Comparison of ENCODE assay signal across 10 cellular contexts in genomic region chr19:4806384-4806783, GRCh38. TPM values are rescaled to one million over a fixed set of nuclear protein-coding genes. Genes with fewer than 3 reads are reported as not detected.
DNase-seq lines count a peak whose midpoint lies in the region; ATAC-seq and TF ChIP-seq lines count a peak whose summit lies in the region.
"Had no signal": no experiment of that assay in that cellular context is flagged by ENCODE, and none has a peak within 500 bp of the region (broad histone marks: within the 10 kb centered on the region; RNA-seq: fewer than 3 reads in every experiment).

No MANE protein-coding gene starts in this region.

- H4K12ac ChIP-seq in trophoblast cell (ENCODE audit: low read depth, low read length) = no peak overlapping the region

- TF ChIP-seq CTCF in IMR-90 (conservative IDR thresholded peaks at IDR 0.05; ENCODE audit: low read depth, low read length) (no peak), body of pancreas (IDR thresholded peaks at IDR 0.05) (no peak)

- H3K4me3 ChIP-seq in BLaER1 treated with 17β-estradiol and CSF1 and Interleukin-3, amounts not matched to agents 10 nM and 100 nM = no peak overlapping the region
- no peak overlapping the region for H3K4me3 ChIP-seq in IMR-90 (ENCODE audit: insufficient read depth, low read depth, low read length)
- H3K4me3 ChIP-seq in trophoblast cell (ENCODE audit: low read depth, low read length) = peak overlapping the region; percentile 3
- H3K4me3 ChIP-seq in body of pancreas = no peak overlapping the region
- H3K4me3 ChIP-seq: GM23248 had no signal

- no peak overlapping the region for H2BK12ac ChIP-seq in trophoblast cell (ENCODE audit: low read length)

- no peak for TF ChIP-seq RAD21 in IMR-90 (IDR thresholded peaks at IDR 0.05; ENCODE audit: low read length)

- CTCF ChIA-PET in IMR-90 (lab: Yijun Ruan, JAX) = interaction anchor here (0.6 to 1.0 kb wide), 2 partner anchors 67 to 121 kb away, joined by 4 read pairs; no protein-coding TSS in a partner anchor

- H3K4me1 ChIP-seq in BLaER1 treated with 17β-estradiol and CSF1 and Interleukin-3, amounts not matched to agents 10 nM and 100 nM = peaks cover 36 to 61% (median 53%) of the 10 kb centered on the region in 10 experiments
- H3K4me1 ChIP-seq in IMR-90 (ENCODE audit: control insufficient read depth, insufficient read depth, low read length) = no peaks in the 10 kb centered on the region
- no peaks in the 10 kb centered on the region for H3K4me1 ChIP-seq in trophoblast cell (ENCODE audit: control insufficient read depth in 1 of 2, insufficient read depth in 2 of 2, low read length in 2 of 2)
- no peaks in the 10 kb centered on the region for H3K4me1 ChIP-seq in body of pancreas

- peak overlapping the region; percentile 100 for H3K27ac Mint-ChIP-seq in dendritic cell treated with granulocyte-macrophage colony-stimulating factor and Interleukin-4, amounts not matched to agents 40 ng/mL and 50 ng/mL, for 4 days

- H3K23ac ChIP-seq in IMR-90 (ENCODE audit: low read depth, low read length) = no peak overlapping the region
- H3K23ac ChIP-seq in trophoblast cell (ENCODE audit: low read length) = no peak overlapping the region

- POLR2A ChIA-PET in IMR-90 (lab: Charles Lee; ENCODE audit: unreplicated experiment) = interaction anchor here (0.6 kb wide), 1 partner anchor 44 kb away, joined by 4 read pairs; no protein-coding TSS in a partner anchor

- TF ChIP-seq POLR2A in IMR-90 (IDR thresholded peaks at IDR 0.05; ENCODE audit: low read depth, low read length) (no peak), body of pancreas (IDR thresholded peaks at IDR 0.05) (no peak)

- H4K8ac ChIP-seq in IMR-90 (ENCODE audit: low read depth in 2 of 2, low read length in 2 of 2) (no peak overlapping the region), trophoblast cell (ENCODE audit: low read depth, low read length) (no peak overlapping the region)

- dilution Hi-C loops in IMR-90 (cut with HindIII; ENCODE audit: low sequenced_read_pairs, unreplicated experiment) = no loop called here

- no peak overlapping the region for H4K5ac ChIP-seq in IMR-90 (ENCODE audit: low read depth, low read length)

- H2BK5ac ChIP-seq in IMR-90 (ENCODE audit: low read depth, low read length, poor library complexity, severe bottlenecking) = no peak overlapping the region
- no peak overlapping the region for H2BK5ac ChIP-seq in trophoblast cell (ENCODE audit: low read depth, low read length, poor library complexity)

- H3K36me3 Mint-ChIP-seq in dendritic cell treated with granulocyte-macrophage colony-stimulating factor and Interleukin-4, amounts not matched to agents 40 ng/mL and 50 ng/mL, for 4 days (ENCODE audit: low read depth) = no peaks in the 10 kb centered on the region

- no peak overlapping the region for H2BK15ac ChIP-seq in IMR-90 (ENCODE audit: low read depth, low read length)

- H2AK5ac ChIP-seq in IMR-90 (ENCODE audit: low read depth, low read length) (0 out of 2 replicates have a peak overlapping the region, but pooled peaks have one; percentile 28), trophoblast cell (ENCODE audit: low read length) (no peak overlapping the region)

- no peak overlapping the region for H2AK9ac ChIP-seq in IMR-90 (replicated peaks; ENCODE audit: low read depth, low read length, poor library complexity)

- H4K91ac ChIP-seq in IMR-90 (ENCODE audit: insufficient read depth, low read depth, low read length) (no peak overlapping the region), trophoblast cell (ENCODE audit: low read depth, low read length) (no peak overlapping the region)

- no peak overlapping the region for H2BK20ac ChIP-seq in IMR-90 (ENCODE audit: low read depth, low read length)

- H3K27me3 ChIP-seq in BLaER1 treated with 17β-estradiol and CSF1 and Interleukin-3, amounts not matched to agents 10 nM and 100 nM = no peaks in the 10 kb centered on the region
- H3K27me3 ChIP-seq in IMR-90 (ENCODE audit: control insufficient read depth, insufficient read depth, low read length) (no peaks in the 10 kb centered on the region), trophoblast cell (ENCODE audit: insufficient read depth, low read length) (no peaks in the 10 kb centered on the region), body of pancreas (no peaks in the 10 kb centered on the region)

- H3K9me1 ChIP-seq in IMR-90 (ENCODE audit: insufficient read depth, low read length) = no peaks in the 10 kb centered on the region

- H2BK120ac ChIP-seq in IMR-90 (ENCODE audit: low read depth, low read length) (no peak overlapping the region), trophoblast cell (ENCODE audit: insufficient read depth, low read length, poor library complexity) (no peak overlapping the region)

- no TSS peak for BruUV-seq in IMR-90 (replicated peaks; lab: Mats Ljungman, UMichigan)

- no peak overlapping the region for H3K56ac ChIP-seq in IMR-90 (ENCODE audit: extremely low read depth, insufficient read depth, low read length)

- no peaks in the 10 kb centered on the region for H4K20me1 ChIP-seq in BLaER1 treated with 17β-estradiol and CSF1 and Interleukin-3, amounts not matched to agents 10 nM and 100 nM
- H4K20me1 ChIP-seq in IMR-90 (ENCODE audit: insufficient read depth, low read length) = no peaks in the 10 kb centered on the region

- no peak overlapping the region for H3K18ac ChIP-seq in IMR-90 (ENCODE audit: low read depth, low read length)
- H3K18ac ChIP-seq in trophoblast cell (ENCODE audit: low read length) = no peak overlapping the region

- peaks cover 54% of the 10 kb centered on the region for H3K4me1 Mint-ChIP-seq in dendritic cell treated with granulocyte-macrophage colony-stimulating factor and Interleukin-4, amounts not matched to agents 40 ng/mL and 50 ng/mL, for 4 days (ENCODE audit: low read depth)

- H3K27ac ChIP-seq in BLaER1 treated with 17β-estradiol and CSF1 and Interleukin-3, amounts not matched to agents 10 nM and 100 nM = peak overlapping the region in 9 of 11 experiments; percentile 27 to 76 (median 41); a peak in 12 of 22 replicates
- H3K27ac ChIP-seq in IMR-90 (ENCODE audit: insufficient read depth, low read length) (no peak overlapping the region), trophoblast cell (ENCODE audit: low read depth, low read length) (no peak overlapping the region), body of pancreas (no peak overlapping the region)
- H3K27ac ChIP-seq: GM23248 had no signal

- in situ Hi-C loops in IMR-90 (cut with MboI; ENCODE audit: low sequenced_read_pairs) = loop anchor here (5.0 kb wide), 2 partner anchors 106 to 226 kb away; no protein-coding TSS in a partner anchor

- ATAC-seq in IMR-90 (ENCODE audit: low read depth) (no peak), body of pancreas (no peak), GM21390 (IDR thresholded peaks at IDR 0.05; ENCODE audit: unreplicated experiment) (no peak)

- no CpG with 5 or more reads among the region's 6 CpGs for WGBS in IMR-90 (ENCODE audit: extremely low coverage in 2 of 2, insufficient read length in 1 of 2), 2 experiments
- no CpG with 5 or more reads among the region's 6 CpGs for WGBS in trophoblast cell (ENCODE audit: extremely low coverage, insufficient coverage, insufficient read length)
- 74 to 95% methylated on average over 2 to 6 of the region's 6 CpGs for WGBS in body of pancreas, 2 donors

- H3K79me1 ChIP-seq in IMR-90 (ENCODE audit: low read depth in 1 of 2, low read length in 2 of 2) (no peaks in the 10 kb centered on the region), trophoblast cell (ENCODE audit: low read length) (no peaks in the 10 kb centered on the region)

- H2AFZ ChIP-seq in IMR-90 (replicated peaks; ENCODE audit: low read length, poor library complexity) = no peak overlapping the region
- no peak overlapping the region for H2AFZ ChIP-seq in trophoblast cell (ENCODE audit: insufficient read depth, low read length, poor library complexity)
- H2AFZ ChIP-seq: GM23248 had no signal

- intact Hi-C loops in IMR-90 (cut with micrococcal nuclease) (no loop called here), body of pancreas (cut with DNase I) (loop anchor here (5.0 kb wide), 1 partner anchor 226 kb away; no protein-coding TSS in a partner anchor)
- intact Hi-C loops in dendritic cell treated with granulocyte-macrophage colony-stimulating factor and Interleukin-4, amounts not matched to agents 40 ng/mL and 50 ng/mL, for 4 days (cut with micrococcal nuclease) = no loop called here

- peak overlapping the region; percentile 43 to 81 (median 63); a peak in 20 of 22 replicates for H3K4me2 ChIP-seq in BLaER1 treated with 17β-estradiol and CSF1 and Interleukin-3, amounts not matched to agents 10 nM and 100 nM
- no peak overlapping the region for H3K4me2 ChIP-seq in IMR-90 (ENCODE audit: low read depth, low read length)
- H3K4me2 ChIP-seq in trophoblast cell (ENCODE audit: low read length) = no peak overlapping the region

- H3K36me3 ChIP-seq in BLaER1 treated with 17β-estradiol and CSF1 and Interleukin-3, amounts not matched to agents 10 nM and 100 nM = no peaks in the 10 kb centered on the region
- H3K36me3 ChIP-seq in IMR-90 (ENCODE audit: control insufficient read depth, insufficient read depth, low read length) (no peaks in the 10 kb centered on the region), trophoblast cell (ENCODE audit: control insufficient read depth in 1 of 2, insufficient read depth in 2 of 2, low read length in 2 of 2) (no peaks in the 10 kb centered on the region), body of pancreas (replicated peaks in 1 of 2; ENCODE audit: insufficient read depth in 1 of 2, low read depth in 2 of 2) (no peaks in the 10 kb centered on the region)

- H3K14ac ChIP-seq in IMR-90 (replicated peaks; ENCODE audit: low read depth, low read length) (no peak overlapping the region), trophoblast cell (ENCODE audit: low read length) (no peak overlapping the region)

- no peak overlapping the region for H3K4ac ChIP-seq in IMR-90 (ENCODE audit: low read depth, low read length)
- H3K4ac ChIP-seq in trophoblast cell (ENCODE audit: low read depth, low read length) = no peak overlapping the region

- no peaks in the 10 kb centered on the region for H3K79me2 ChIP-seq in trophoblast cell (ENCODE audit: control insufficient read depth, insufficient read depth, low read length, poor library complexity)

- H3K9ac ChIP-seq in BLaER1 treated with 17β-estradiol and CSF1 and Interleukin-3, amounts not matched to agents 10 nM and 100 nM = peak overlapping the region in 7 of 11 experiments; percentile 10 to 60 (median 35); a peak in 7 of 22 replicates
- H3K9ac ChIP-seq in IMR-90 (ENCODE audit: low read depth, low read length) (no peak overlapping the region), trophoblast cell (ENCODE audit: low read length) (no peak overlapping the region)
- H3K9ac ChIP-seq: GM23248 had no signal

- H3K9me3 Mint-ChIP-seq in dendritic cell treated with granulocyte-macrophage colony-stimulating factor and Interleukin-4, amounts not matched to agents 40 ng/mL and 50 ng/mL, for 4 days = no peaks in the 10 kb centered on the region

- no peak for DNase-seq in IMR-90
- peak; percentile 59 to 80 for DNase-seq in trophoblast cell
- no peak for DNase-seq in body of pancreas
- no peak for DNase-seq in cortex of kidney (lab: John Stamatoyannopoulos, UW)
- DNase-seq: ACHN, GM23248, H7 had no signal

- H3K27me3 Mint-ChIP-seq in dendritic cell treated with granulocyte-macrophage colony-stimulating factor and Interleukin-4, amounts not matched to agents 40 ng/mL and 50 ng/mL, for 4 days = no peaks in the 10 kb centered on the region

- H3K9me3 ChIP-seq in BLaER1 treated with 17β-estradiol and CSF1 and Interleukin-3, amounts not matched to agents 10 nM and 100 nM (replicated peaks in 1 of 11) = no peaks in the 10 kb centered on the region
- H3K9me3 ChIP-seq in IMR-90 (ENCODE audit: control insufficient read depth, insufficient read depth, low read length) (no peaks in the 10 kb centered on the region), trophoblast cell (ENCODE audit: insufficient read depth, low read depth, low read length) (peaks cover 3% of the 10 kb centered on the region), body of pancreas (no peaks in the 10 kb centered on the region)

- H3K4me3 Mint-ChIP-seq in dendritic cell treated with granulocyte-macrophage colony-stimulating factor and Interleukin-4, amounts not matched to agents 40 ng/mL and 50 ng/mL, for 4 days = no peak overlapping the region

RNA-seq across cellular contexts. Expression of gene FEM1A, which starts 14.8 kb away (rescaled TPM):
- total RNA-seq in IMR-90 (2012; rRNA removed) (8.6 and 8.8 TPM in 2 replicates), body of pancreas (10 to 100 TPM in 1 of 2 donors, 1 to 10 TPM in 1; 8.0 to 20.4 TPM)
- polyA plus RNA-seq in IMR-90 (2012; rRNA removed) = 5.3 and 5.8 TPM in 2 replicates
- 2.4 and 5.0 TPM in 2 replicates for polyA plus RNA-seq in IMR-90 (2012; cell fraction: cytosol; rRNA removed)
- polyA plus RNA-seq in IMR-90 (2012; cell fraction: nucleus; rRNA removed; ENCODE audit: low replicate concordance) = 1.8 and 3.2 TPM in 2 replicates
- polyA plus RNA-seq in trophoblast cell (2013) = 6.2 TPM in 2 replicates

RNA-seq across cellular contexts. Expression of gene TICAM1, which starts 25.1 kb away (rescaled TPM):
- total RNA-seq in IMR-90 (2012; rRNA removed) = 0.90 and 1.1 TPM in 2 replicates
- polyA plus RNA-seq in IMR-90 (2012; rRNA removed) = 9.2 and 10.9 TPM in 2 replicates
- 6.4 and 7.8 TPM in 2 replicates for polyA plus RNA-seq in IMR-90 (2012; cell fraction: cytosol; rRNA removed)
- 2.4 and 4.9 TPM in 2 replicates for polyA plus RNA-seq in IMR-90 (2012; cell fraction: nucleus; rRNA removed; ENCODE audit: low replicate concordance)
- 7.5 and 7.6 TPM in 2 replicates for polyA plus RNA-seq in trophoblast cell (2013)
- 10 to 100 TPM in 1 of 2 donors, 1 to 10 TPM in 1; 5.4 to 12.9 TPM for total RNA-seq in body of pancreas

Comparison
In these comparisons a context has a peak if more than half of its experiments do, and no peak if none do; other contexts are left out.
1. H3K27ac ChIP-seq: peak in BLaER1 treated with 17β-estradiol and CSF1 and Interleukin-3, amounts not matched to agents 10 nM and 100 nM (9 of 11); none in IMR-90 (single experiment), trophoblast cell (single experiment) and body of pancreas (0 of 4).
2. H3K4me2 ChIP-seq: peak in BLaER1 treated with 17β-estradiol and CSF1 and Interleukin-3, amounts not matched to agents 10 nM and 100 nM (11 of 11); none in IMR-90 (single experiment) and trophoblast cell (single experiment).
3. H3K9ac ChIP-seq: peak in BLaER1 treated with 17β-estradiol and CSF1 and Interleukin-3, amounts not matched to agents 10 nM and 100 nM (7 of 11); none in IMR-90 (single experiment) and trophoblast cell (single experiment).
4. DNase-seq: peak in trophoblast cell (2 of 2); none in IMR-90 (single experiment), body of pancreas (0 of 4) and cortex of kidney (single experiment).